Comparison of ENCODE assay signal across 12 cellular contexts in genomic region chr5:132474131-132474723, GRCh38. TPM values are rescaled to one million over a fixed set of nuclear protein-coding genes. Genes with fewer than 3 reads are reported as not detected.
DNase-seq lines count a peak whose midpoint lies in the region; ATAC-seq, FAIRE-seq and TF ChIP-seq lines count a peak whose summit lies in the region.
"Had no signal": no experiment of that assay in that cellular context is flagged by ENCODE, and none has a peak within 500 bp of the region (broad histone marks: within the 10 kb centered on the region; RNA-seq: fewer than 3 reads in every experiment).

No MANE protein-coding gene starts in this region.

- H2BK120ac ChIP-seq in H1 (replicated peaks; ENCODE audit: low read depth, low read length) = no peak overlapping the region

- H3K4me2 ChIP-seq in H1 (ENCODE audit: insufficient read depth in 1 of 2, low read depth in 2 of 2, low read length in 2 of 2) = no peak overlapping the region; a peak in 1 of 4 replicates

- H3K36me3 ChIP-seq in H1 (ENCODE audit: control insufficient read depth in 2 of 4, insufficient read depth in 4 of 4, low read length in 3 of 4) = no peaks in the 10 kb centered on the region
- H3K36me3 ChIP-seq: ovary had no signal

- peaks cover 0 to 10% (median 0%) of the 10 kb centered on the region in 4 experiments; a peak in 2 of 7 replicates for H3K4me1 ChIP-seq in H1 (replicated peaks in 1 of 4; ENCODE audit: control insufficient read depth in 3 of 4, insufficient read depth in 4 of 4, low read length in 3 of 4)

- FAIRE-seq in H1 (lab: Jason Lieb, UNC) = no peak
- FAIRE-seq: GM12892, TTC549 had no signal

- no peaks in the 10 kb centered on the region for H3K27me3 Mint-ChIP-seq in Calu3 (ENCODE audit: unreplicated experiment)
- no peaks in the 10 kb centered on the region for H3K27me3 Mint-ChIP-seq in T-helper 1 cell treated with Interleukin-12 subunit alpha and Interleukin-12 subunit beta and Interleukin-4 antibody, amounts not matched to agents 30 μg/mL and 1 μg/mL, for 36 hours (ENCODE audit: low read depth)

- BruUV-seq in Calu3 (replicated peaks; lab: Mats Ljungman, UMichigan) = no TSS peak

- peaks cover 6% of the 10 kb centered on the region for H3K36me3 Mint-ChIP-seq in Calu3 (ENCODE audit: insufficient read depth, unreplicated experiment)
- H3K36me3 Mint-ChIP-seq in T-helper 1 cell treated with Interleukin-12 subunit alpha and Interleukin-12 subunit beta and Interleukin-4 antibody, amounts not matched to agents 30 μg/mL and 1 μg/mL, for 36 hours (ENCODE audit: low read depth) = peaks cover 38% of the 10 kb centered on the region

- no peak overlapping the region for H2BK20ac ChIP-seq in H1 (ENCODE audit: low read length)

- intact Hi-C loops in Calu3 (cut with micrococcal nuclease; ENCODE audit: unreplicated experiment) (no loop called here), sciatic nerve (cut with DNase I) (no loop called here)

- no peaks in the 10 kb centered on the region for H3K79me1 ChIP-seq in H1 (ENCODE audit: low read depth, low read length)

- H4K8ac ChIP-seq in H1 (ENCODE audit: extremely low read depth, insufficient read depth, low read length) = no peak overlapping the region

- TF ChIP-seq EP300 in H1 (IDR thresholded peaks at IDR 0.05; ENCODE audit: borderline replicate concordance in 1 of 2, low read depth in 2 of 2, low read length in 2 of 2) = no peak

- H2BK12ac ChIP-seq in H1 (ENCODE audit: low read depth, low read length) = no peak overlapping the region

- TF ChIP-seq CTCF in Calu3 (IDR thresholded peaks at IDR 0.05; ENCODE audit: unreplicated experiment) (no peak), H1 (IDR thresholded peaks at IDR 0.05; ENCODE audit: control extremely low read depth in 1 of 3, insufficient read depth in 1 of 3, low read depth in 1 of 3, low read length in 3 of 3) (no peak)

- H3K4me1 Mint-ChIP-seq in Calu3 (ENCODE audit: low read depth, unreplicated experiment) = peaks cover 55% of the 10 kb centered on the region
- H3K4me1 Mint-ChIP-seq in T-helper 1 cell treated with Interleukin-12 subunit alpha and Interleukin-12 subunit beta and Interleukin-4 antibody, amounts not matched to agents 30 μg/mL and 1 μg/mL, for 36 hours (ENCODE audit: low read depth) = peaks cover 67% of the 10 kb centered on the region

- no peak overlapping the region for H4K91ac ChIP-seq in H1 (replicated peaks; ENCODE audit: insufficient read length, low read length)

- no peak overlapping the region for H2AFZ ChIP-seq in H1 (ENCODE audit: low read length)

- H2BK5ac ChIP-seq in H1 (ENCODE audit: low read depth, low read length) = no peak overlapping the region

- H4K20me1 ChIP-seq in H1 (replicated peaks in 1 of 2; ENCODE audit: control insufficient read depth in 1 of 2, insufficient read depth in 2 of 2, low read length in 2 of 2) = no peaks in the 10 kb centered on the region

- no peak overlapping the region for H3K4ac ChIP-seq in H1 (replicated peaks; ENCODE audit: insufficient read length, low read depth, low read length)

- DNase-seq in Calu3 (no peak), H1 (ENCODE audit: low read depth in 1 of 2, low spot score in 2 of 2) (no peak), sciatic nerve (ENCODE audit: low spot score) (peak; percentile 7), NK-92 (lab: John Stamatoyannopoulos, UW; ENCODE audit: unreplicated experiment) (no peak), NCI-H2029 treated with DMSO at 0.1 percent for 48 hours (lab: John Stamatoyannopoulos, UW) (no peak)
- DNase-seq: cortex of kidney, DMS153 had no signal

- WGBS in H1 (ENCODE audit: extremely low coverage in 1 of 2, insufficient coverage in 1 of 2, insufficient read length in 1 of 2, insufficient replicate concordance in 2 of 2, low coverage in 1 of 2, low lambda C conversion rate in 2 of 2, missing lambda C conversion rate in 1 of 2), 2 experiments = 92% methylated on average over 3 of the region's 3 CpGs; no CpG with 5 or more reads in 1 of the 2 experiments

- 0 out of 2 replicates have a peak overlapping the region, but pooled peaks have one; percentile 81 for H2BK15ac ChIP-seq in H1 (ENCODE audit: low read length)

- TF ChIP-seq RAD21 in H1 (IDR thresholded peaks at IDR 0.05 in 1 of 2, conservative IDR thresholded peaks at IDR 0.05 in 1 of 2; ENCODE audit: low read depth in 2 of 2, low read length in 2 of 2) = no peak

- POLR2A ChIA-PET in H1 (lab: Charles Lee; ENCODE audit: partially characterized antibody) = interaction anchor here (0.9 to 2.9 kb wide), 6 partner anchors 9 to 63 kb away, joined by 3 to 25 read pairs (median 5); partner anchors contain the start of gene IRF1

- H3K23me2 ChIP-seq in H1 (ENCODE audit: low read depth, low read length) = no peaks in the 10 kb centered on the region

- H3K14ac ChIP-seq in H1 (ENCODE audit: insufficient read length) = no peak overlapping the region

- no peak overlapping the region for H3K4me3 Mint-ChIP-seq in Calu3 (ENCODE audit: low read depth, unreplicated experiment)
- H3K4me3 Mint-ChIP-seq in T-helper 1 cell treated with Interleukin-12 subunit alpha and Interleukin-12 subunit beta and Interleukin-4 antibody, amounts not matched to agents 30 μg/mL and 1 μg/mL, for 36 hours = peak overlapping the region; percentile 25

- H3K23ac ChIP-seq in H1 (ENCODE audit: insufficient read length) = no peak overlapping the region

- 0 out of 2 replicates have a peak overlapping the region, but pooled peaks have one; percentile 65 for H2AK5ac ChIP-seq in H1 (ENCODE audit: low read depth, low read length)

- ATAC-seq in sciatic nerve (no peak), HG02588 (IDR thresholded peaks at IDR 0.05; ENCODE audit: unreplicated experiment) (no peak)

- H3K9me3 ChIP-seq in H1 (ENCODE audit: insufficient read depth in 2 of 2, low read depth in 1 of 2, low read length in 1 of 2) = no peaks in the 10 kb centered on the region
- H3K9me3 ChIP-seq: ovary had no signal

- no peak overlapping the region for H3K27ac ChIP-seq in H1 (ENCODE audit: low read depth, low read length)

- CTCF ChIA-PET in Calu3 (lab: Charles Lee) = interaction anchor here (1.1 kb wide), 1 partner anchor 25 kb away, joined by 3 read pairs; no protein-coding TSS in a partner anchor
- CTCF ChIA-PET in H1 (lab: Charles Lee; ENCODE audit: partially characterized antibody) = interaction anchor here (0.7 to 9.6 kb wide), 14 partner anchors 10 to 1654 kb away, joined by 3 to 77 read pairs (median 5); partner anchors contain the start of gene IRF1

- no peaks in the 10 kb centered on the region for H3K27me3 ChIP-seq in H1 (replicated peaks in 1 of 4; ENCODE audit: control insufficient read depth in 3 of 4, extremely low read depth in 1 of 4, insufficient read depth in 3 of 4, low read length in 3 of 4)
- H3K27me3 ChIP-seq: ovary had no signal

- no peak overlapping the region for H3K9ac ChIP-seq in H1 (replicated peaks in 1 of 4; ENCODE audit: extremely low read depth in 1 of 4, low read depth in 3 of 4, low read length in 3 of 4)

- peak overlapping the region; percentile 11 for H3K27ac Mint-ChIP-seq in Calu3 (ENCODE audit: unreplicated experiment)
- H3K27ac Mint-ChIP-seq in T-helper 1 cell treated with Interleukin-12 subunit alpha and Interleukin-12 subunit beta and Interleukin-4 antibody, amounts not matched to agents 30 μg/mL and 1 μg/mL, for 36 hours = peak overlapping the region; percentile 98

- TF ChIP-seq POLR2A in H1 (IDR thresholded peaks at IDR 0.05; ENCODE audit: control extremely low read depth in 1 of 2, low read depth in 2 of 2, low read length in 2 of 2) = no peak

- H3K9me3 Mint-ChIP-seq in Calu3 (ENCODE audit: low read depth, unreplicated experiment) = no peaks in the 10 kb centered on the region
- H3K9me3 Mint-ChIP-seq in T-helper 1 cell treated with Interleukin-12 subunit alpha and Interleukin-12 subunit beta and Interleukin-4 antibody, amounts not matched to agents 30 μg/mL and 1 μg/mL, for 36 hours = no peaks in the 10 kb centered on the region

- H3K4me3 ChIP-seq in H1 (ENCODE audit: extremely low read depth in 1 of 4, insufficient read depth in 2 of 4, low read depth in 3 of 4, low read length in 4 of 4) = no peak overlapping the region
- H3K4me3 ChIP-seq: ovary had no signal

- no peak overlapping the region for H3K18ac ChIP-seq in H1 (ENCODE audit: extremely low read depth, low read length)

- H3K79me2 ChIP-seq in H1 (ENCODE audit: control insufficient read depth in 1 of 2, insufficient read depth in 2 of 2, low read length in 2 of 2) = no peaks in the 10 kb centered on the region

- H4K5ac ChIP-seq in H1 (ENCODE audit: insufficient read length, low read depth, low read length) = no peak overlapping the region

- no peak overlapping the region for H3K56ac ChIP-seq in H1 (replicated peaks; ENCODE audit: insufficient read length, low read depth, low read length)

TF ChIP-seq in H1, 55 proteins besides CTCF, POLR2A, EP300 and RAD21:
- peak; percentile 77 for TF ChIP-seq SP1 (IDR thresholded peaks at IDR 0.05; ENCODE audit: low read depth, low read length)
- TF ChIP-seq EGR1 (IDR thresholded peaks at IDR 0.05; ENCODE audit: borderline replicate concordance, low read depth, low read length) = no peak
- TF ChIP-seq TEAD4 (IDR thresholded peaks at IDR 0.05; ENCODE audit: low read depth, low read length) = 0 out of 2 replicates have a peak, but pooled peaks have one; percentile 32

RNA-seq across cellular contexts. Expression of gene IRF1, which starts 16.3 kb away (rescaled TPM):
- 64.0 and 82.4 TPM in 2 replicates for total RNA-seq in Calu3 (2022)
- 8.5 TPM in 2 replicates for total RNA-seq in H1 (2021; fragmentation: NEBNext Ultra II Directional; extraction: Animal tissue kit (Norgen Biotek cat#: 25700))
- 2.9 and 4.0 TPM in 2 replicates for polyA plus RNA-seq in H1 (2011; rRNA removed)
- 3.7 TPM for polyA plus RNA-seq in H1 (2011; cell fraction: cytosol; rRNA removed)
- polyA plus RNA-seq in H1 (2011; cell fraction: nucleus; rRNA removed) = 9.7 TPM
- polyA plus RNA-seq in H1 (2012, experiment 1 of 2) = 6.1 to 7.7 TPM (median 7.3 TPM) in 4 replicates
- polyA plus RNA-seq in H1 (2012, experiment 2 of 2) = 6.4 TPM
- 3.9 TPM for polyA plus RNA-seq in H1 (2013, experiment 1 of 2)
- polyA plus RNA-seq in H1 (2013, experiment 2 of 2) = 2.8 TPM
- polyA minus RNA-seq in H1 (2011; rRNA and poly(A)+ RNA removed) = 11.9 and 15.3 TPM in 2 replicates
- polyA minus RNA-seq in H1 (2011; cell fraction: cytosol; rRNA and poly(A)+ RNA removed) = 5.3 TPM
- polyA minus RNA-seq in H1 (2011; cell fraction: nucleus; rRNA and poly(A)+ RNA removed) = 25.1 TPM
- total RNA-seq in sciatic nerve = 52.2 TPM
